1 cellular context compared by ENCODE assay signal in the genomic region with DNA sequence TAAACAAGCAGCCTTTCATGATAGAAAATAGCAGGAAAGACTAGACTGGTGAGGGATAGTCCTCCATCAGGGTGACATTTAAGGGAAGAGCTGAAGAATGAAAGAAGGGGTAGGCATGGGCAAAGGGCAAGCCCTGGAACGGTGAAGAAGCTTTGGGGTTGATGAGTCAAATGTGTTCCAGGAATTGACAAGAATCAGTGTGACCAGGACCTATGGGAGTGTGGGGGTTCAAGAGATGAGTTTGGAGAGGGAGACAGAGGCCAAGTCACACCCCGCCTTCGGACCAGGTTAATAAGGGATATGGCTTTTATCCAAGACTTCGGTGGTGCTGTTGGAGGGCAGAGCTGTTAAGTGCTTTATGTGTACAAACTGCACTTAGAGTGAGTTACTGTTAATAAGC.
TF ChIP-seq lines count a peak whose summit lies in the region.

No MANE protein-coding gene starts in this region.

TF ChIP-seq in IMR-90, 13 proteins besides CTCF, POLR2A, EP300 and RAD21:
- TF ChIP-seq RCOR1 (IDR thresholded peaks at IDR 0.05; ENCODE audit: insufficient replicate concordance, low read length): no peak
- TF ChIP-seq CHD1 (IDR thresholded peaks at IDR 0.05; ENCODE audit: low read depth, low read length): no peak
- TF ChIP-seq CEBPB (IDR thresholded peaks at IDR 0.05; ENCODE audit: low read depth, low read length): no peak
- TF ChIP-seq BHLHE40 (IDR thresholded peaks at IDR 0.05; ENCODE audit: low read depth, low read length): no peak
- TF ChIP-seq SMC3 (IDR thresholded peaks at IDR 0.05; ENCODE audit: low read depth, low read length): no peak
- no peak for TF ChIP-seq MAFK (IDR thresholded peaks at IDR 0.05; ENCODE audit: low read depth, low read length)
- TF ChIP-seq RFX5 (IDR thresholded peaks at IDR 0.05; ENCODE audit: low read depth, low read length): no peak
- TF ChIP-seq MAZ (IDR thresholded peaks at IDR 0.05; ENCODE audit: borderline replicate concordance, low read depth, low read length): no peak
- no peak for TF ChIP-seq NFE2L2 (IDR thresholded peaks at IDR 0.05; ENCODE audit: low read depth, low read length)
- no peak for TF ChIP-seq USF2 (IDR thresholded peaks at IDR 0.05; ENCODE audit: low read depth, low read length)
- TF ChIP-seq FOS (IDR thresholded peaks at IDR 0.05; ENCODE audit: low read depth, low read length): no peak
- TF ChIP-seq ELK1 (IDR thresholded peaks at IDR 0.05; ENCODE audit: borderline replicate concordance, low read depth, low read length): no peak
- no peak for TF ChIP-seq MXI1 (IDR thresholded peaks at IDR 0.05; ENCODE audit: borderline replicate concordance, low read depth, low read length)
